Comparison of ENCODE assay signal across 8 cellular contexts in genomic region chr4:47485047-47485692, GRCh38. TPM values are rescaled to one million over a fixed set of nuclear protein-coding genes. Genes with fewer than 3 reads are reported as not detected.
DNase-seq lines count a peak whose midpoint lies in the region; ATAC-seq and TF ChIP-seq lines count a peak whose summit lies in the region.

Gene ATP10D (plus strand): TSS chr4:47485275. CDS start chr4:47512541, 27,266 bp downstream.

- H3K36me3 ChIP-seq in neural cell (ENCODE audit: insufficient read depth, low read length), result no peaks in the 10 kb centered on the region

- H3K9me2 ChIP-seq in neural cell (ENCODE audit: insufficient read depth, low read length), result no peaks in the 10 kb centered on the region

- TF ChIP-seq POLR2A in Raji (IDR thresholded peaks at IDR 0.05; ENCODE audit: insufficient read depth, low read depth, low read length), result peak; percentile 89

- H3K27ac Mint-ChIP-seq in stimulated activated naive CD8-positive, alpha-beta T cell treated with anti-CD3 and anti-CD28 coated beads, Interleukin-15, amount 100 ng/mL, for 72 hours, result peak within 1 kb of the TSS; percentile 91 to 96

- H3K27me3 Mint-ChIP-seq in stimulated activated naive CD8-positive, alpha-beta T cell treated with anti-CD3 and anti-CD28 coated beads, Interleukin-15, amount 100 ng/mL, for 72 hours, result no peaks in the 10 kb centered on the region

- no peaks in the 10 kb centered on the region for H3F3A ChIP-seq in neural cell (ENCODE audit: insufficient read depth, low read length, poor library complexity, severe bottlenecking)

- peak; percentile 11 for TF ChIP-seq CTCF in fibroblast of villous mesenchyme (IDR thresholded peaks at IDR 0.05; ENCODE audit: insufficient read depth, low read depth, low read length)
- peak; percentile 47 for TF ChIP-seq CTCF in neural cell (IDR thresholded peaks at IDR 0.05; ENCODE audit: poor library complexity, severe bottlenecking)

- peak within 1 kb of the TSS; percentile 82 for H3K4me3 ChIP-seq in fibroblast of villous mesenchyme (ENCODE audit: low read depth, low read length)
- H3K4me3 ChIP-seq in neural cell (ENCODE audit: low read length), result peak within 1 kb of the TSS; percentile 69

- H3K9me3 ChIP-seq in neural cell (ENCODE audit: low read length), result no peaks in the 10 kb centered on the region

- H3K27me3 ChIP-seq in neural cell (ENCODE audit: insufficient read depth, low read depth, low read length), result no peaks in the 10 kb centered on the region

- DNase-seq in ELR (ENCODE audit: low read depth) (peak; percentile 92), GOT3 (lab: John Stamatoyannopoulos, UW) (peak; percentile 65), LHCN-M2 (ENCODE audit: low read depth) (peak; percentile 92), fibroblast of villous mesenchyme (ENCODE audit: low read depth) (peak; percentile 95)
- peak; percentile 55 for DNase-seq in activated gamma-delta T cell treated with anti-CD3 and anti-CD28 coated beads, Interleukin-2, amount 50 U/mL, for 16 hours (ENCODE audit: low read depth)
- peak; percentile 72 to 81 for DNase-seq in stimulated activated naive CD8-positive, alpha-beta T cell treated with anti-CD3 and anti-CD28 coated beads, Interleukin-15, amount 100 ng/mL, for 72 hours

- H3K9ac ChIP-seq in neural cell (ENCODE audit: low read length), result peak within 1 kb of the TSS; percentile 66

- peak; percentile 18 for TF ChIP-seq EP300 in neural cell (conservative IDR thresholded peaks at IDR 0.05; ENCODE audit: poor library complexity, severe bottlenecking)

- H3K4me2 ChIP-seq in neural cell (ENCODE audit: low read length), result peak within 1 kb of the TSS; percentile 63

- H3K9me3 Mint-ChIP-seq in stimulated activated naive CD8-positive, alpha-beta T cell treated with anti-CD3 and anti-CD28 coated beads, Interleukin-15, amount 100 ng/mL, for 72 hours, result no peaks in the 10 kb centered on the region

- peak within 1 kb of the TSS; percentile 84 for H2AFZ ChIP-seq in neural cell (ENCODE audit: low read depth, low read length)

- peak within 1 kb of the TSS; percentile 69 for H3K27ac ChIP-seq in neural cell (ENCODE audit: low read length)

- peak within 1 kb of the TSS; percentile 91 to 92 for H3K4me3 Mint-ChIP-seq in stimulated activated naive CD8-positive, alpha-beta T cell treated with anti-CD3 and anti-CD28 coated beads, Interleukin-15, amount 100 ng/mL, for 72 hours

- H4K20me1 ChIP-seq in neural cell (ENCODE audit: insufficient read depth), result no peaks in the 10 kb centered on the region

- H3K79me2 ChIP-seq in neural cell (replicated peaks; ENCODE audit: insufficient read depth, low read length), result no peaks in the 10 kb centered on the region

- ATAC-seq in stimulated activated naive CD8-positive, alpha-beta T cell treated with anti-CD3 and anti-CD28 coated beads, Interleukin-15, amount 100 ng/mL, for 72 hours, result peak; percentile 98

- peak; percentile 55 for TF ChIP-seq RAD21 in neural cell (conservative IDR thresholded peaks at IDR 0.05)

- peaks cover 16% of the 10 kb centered on the region for H3K4me1 Mint-ChIP-seq in stimulated activated naive CD8-positive, alpha-beta T cell treated with anti-CD3 and anti-CD28 coated beads, Interleukin-15, amount 100 ng/mL, for 72 hours

TF ChIP-seq in neural cell, 6 proteins besides CTCF, POLR2A, EP300 and RAD21:
- peak; percentile 58 for TF ChIP-seq POLR2AphosphoS5 (IDR thresholded peaks at IDR 0.05)
- peak; percentile 63 for TF ChIP-seq SMC3 (conservative IDR thresholded peaks at IDR 0.05; ENCODE audit: poor library complexity)
- no peak for TF ChIP-seq TAF1 (IDR thresholded peaks at IDR 0.05; ENCODE audit: low read depth)
- TF ChIP-seq EZH2 (IDR thresholded peaks at IDR 0.05; ENCODE audit: borderline replicate concordance, insufficient read depth, low read length, poor library complexity, severe bottlenecking), result no peak
- TF ChIP-seq REST (IDR thresholded peaks at IDR 0.05; ENCODE audit: borderline replicate concordance), result peak; percentile 42
- TF ChIP-seq MXI1 (conservative IDR thresholded peaks at IDR 0.05; ENCODE audit: poor library complexity, severe bottlenecking), result no peak

RNA-seq across cellular contexts. Expression of gene ATP10D, which starts in this region (rescaled TPM):
- total RNA-seq in LHCN-M2 (2014; rRNA removed) (36.3 and 39.4 TPM in 2 replicates), fibroblast of villous mesenchyme (43.8 and 58.3 TPM in 2 replicates)
- 17.1 TPM for polyA plus RNA-seq in LHCN-M2 (2012)
- 4.5 and 6.1 TPM in 2 replicates for polyA plus RNA-seq in neural cell
- 8.0 and 8.2 TPM in 2 replicates for polyA minus RNA-seq in neural cell

Comparison
In these comparisons a context has a peak if more than half of its experiments do, and no peak if none do; other contexts are left out.
1. Peak in every context shown above with its lines: DNase-seq, ATAC-seq, H3K4me3 ChIP-seq and H3K27ac ChIP-seq.